19 cellular contexts compared by ENCODE assay signal in the genomic region with DNA sequence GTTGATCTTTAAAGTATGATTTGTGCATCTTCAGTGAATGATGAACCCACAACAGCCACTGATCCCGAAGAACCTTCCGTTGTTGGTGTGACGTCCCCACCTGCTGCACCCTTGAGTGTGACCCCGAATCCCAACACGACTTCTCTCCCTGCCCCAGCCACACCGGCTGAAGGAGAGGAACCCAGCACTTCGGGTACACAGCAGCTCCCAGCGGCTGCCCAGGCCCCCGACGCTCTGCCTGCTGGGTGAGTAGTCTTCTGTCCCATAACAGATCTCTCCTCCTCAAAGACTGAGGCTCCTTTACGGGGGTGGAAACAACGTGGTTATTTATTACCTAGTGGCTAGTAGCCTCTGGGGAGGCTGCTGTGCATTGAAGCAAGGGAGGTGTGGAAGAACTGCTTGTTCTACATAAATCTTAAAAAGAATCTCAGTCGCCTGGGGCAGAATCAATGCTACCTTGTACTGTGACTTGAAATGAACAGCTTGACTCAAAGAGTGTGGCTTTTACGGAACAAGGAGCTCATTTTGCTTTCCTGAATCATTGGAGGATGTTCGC.
DNase-seq lines count a peak whose midpoint lies in the region; ATAC-seq, FAIRE-seq and TF ChIP-seq lines count a peak whose summit lies in the region.
"Had no signal": no experiment of that assay in that cellular context is flagged by ENCODE, and none has a peak within 500 bp of the region (broad histone marks: within the 10 kb centered on the region; RNA-seq: fewer than 3 reads in every experiment).

No MANE protein-coding gene starts in this region.

- H3K9me3 Mint-ChIP-seq in stimulated activated naive B cell treated with anti-CD40 and anti-IgM and Interleukin-4, amounts not matched to agents 10 μg/mL and 1 μg/mL and 100 μg/mL, for 72 hours = peaks cover 0 to 1% of the 10 kb centered on the region in 2 donors
- H3K9me3 Mint-ChIP-seq: activated naive CD4-positive, alpha-beta T cell treated with anti-CD3 and anti-CD28 coated beads, Interleukin-2, amount 10 ng/mL, durations not matched to agents 7 days and 5 days had no signal

- H3K36me3 ChIP-seq in kidney (ENCODE audit: control insufficient read depth in 1 of 2, insufficient read depth in 2 of 2, low read length in 2 of 2) = peaks cover 0 to 5% of the 10 kb centered on the region in 2 donors
- H3K36me3 ChIP-seq in smooth muscle cell (ENCODE audit: low read depth) = no peaks in the 10 kb centered on the region

- TF ChIP-seq CTCF in kidney (IDR thresholded peaks at IDR 0.05; ENCODE audit: borderline replicate concordance, extremely low read depth, insufficient read depth) (no peak), smooth muscle cell (IDR thresholded peaks at IDR 0.05; ENCODE audit: borderline replicate concordance, insufficient read depth, poor library complexity, severe bottlenecking) (no peak)

- H3K27me3 ChIP-seq in smooth muscle cell (ENCODE audit: low read depth) = no peaks in the 10 kb centered on the region
- H3K27me3 ChIP-seq: neutrophil, SJSA1, tibial nerve had no signal

- peaks cover 35 to 69% of the 10 kb centered on the region in 2 donors for H3K36me3 Mint-ChIP-seq in stimulated activated naive B cell treated with anti-CD40 and anti-IgM and Interleukin-4, amounts not matched to agents 10 μg/mL and 1 μg/mL and 100 μg/mL, for 72 hours

- H3K9ac ChIP-seq in kidney (ENCODE audit: low read length in 2 of 2) (peak overlapping the region in 1 of 2 donors; percentile 37), smooth muscle cell (ENCODE audit: low read depth) (no peak overlapping the region)

- CTCF ChIA-PET in HEK293T (lab: Yijun Ruan, JAX) = interaction anchor here (0.6 to 0.9 kb wide), 2 partner anchors 17 to 62 kb away, joined by 3 to 5 read pairs; no protein-coding TSS in a partner anchor

- intact Hi-C loops in kidney (cut with DNase I) = no loop called here

- H3K9me3 ChIP-seq in kidney (ENCODE audit: control insufficient read depth in 1 of 2, low read length in 2 of 2) = no peaks in the 10 kb centered on the region
- H3K9me3 ChIP-seq in smooth muscle cell (replicated peaks; ENCODE audit: low read depth) = peaks cover 8% of the 10 kb centered on the region
- H3K9me3 ChIP-seq: neutrophil, SJSA1, tibial nerve had no signal

- H3K4me1 ChIP-seq in kidney (ENCODE audit: control insufficient read depth in 1 of 2, insufficient read depth in 1 of 2, low read depth in 1 of 2, low read length in 2 of 2) (peaks cover 21 to 26% of the 10 kb centered on the region in 2 donors), smooth muscle cell (ENCODE audit: low read depth) (peaks cover 11% of the 10 kb centered on the region)

- 76% methylated on average over 15 of the region's 15 CpGs for WGBS in smooth muscle cell (ENCODE audit: low lambda C conversion rate)

- POLR2A ChIA-PET in HEK293T (lab: Yijun Ruan, JAX) = no interaction called here

- H3K4me2 ChIP-seq in smooth muscle cell = no peak overlapping the region

- ATAC-seq in GM18861 (IDR thresholded peaks at IDR 0.05; ENCODE audit: unreplicated experiment) = peak; percentile 93
- ATAC-seq in stimulated activated naive B cell treated with anti-CD40 and anti-IgM and Interleukin-4, amounts not matched to agents 10 μg/mL and 1 μg/mL and 100 μg/mL, for 72 hours (replicated peaks) = peak; percentile 63 to 71

- no peaks in the 10 kb centered on the region for H4K20me1 ChIP-seq in smooth muscle cell (ENCODE audit: low read depth)

- H3K27me3 Mint-ChIP-seq in stimulated activated naive B cell treated with anti-CD40 and anti-IgM and Interleukin-4, amounts not matched to agents 10 μg/mL and 1 μg/mL and 100 μg/mL, for 72 hours = no peaks in the 10 kb centered on the region
- H3K27me3 Mint-ChIP-seq: activated naive CD4-positive, alpha-beta T cell treated with anti-CD3 and anti-CD28 coated beads, Interleukin-2, amount 10 ng/mL, durations not matched to agents 7 days and 5 days had no signal

- H3K27ac ChIP-seq in kidney (ENCODE audit: low read depth in 2 of 2, low read length in 2 of 2) = peak overlapping the region; percentile 47 to 57
- no peak overlapping the region for H3K27ac ChIP-seq in smooth muscle cell (ENCODE audit: low read depth)
- H3K27ac ChIP-seq: neutrophil, SJSA1 had no signal

- H3F3A ChIP-seq in smooth muscle cell (ENCODE audit: low read depth) = peaks cover 17% of the 10 kb centered on the region

- no peak overlapping the region for H3K4me3 Mint-ChIP-seq in stimulated activated naive B cell treated with anti-CD40 and anti-IgM and Interleukin-4, amounts not matched to agents 10 μg/mL and 1 μg/mL and 100 μg/mL, for 72 hours
- H3K4me3 Mint-ChIP-seq: activated naive CD4-positive, alpha-beta T cell treated with anti-CD3 and anti-CD28 coated beads, Interleukin-2, amount 10 ng/mL, durations not matched to agents 7 days and 5 days had no signal

- H3K4me3 ChIP-seq in kidney (ENCODE audit: low read length in 2 of 2) (peak overlapping the region; percentile 19 to 38), smooth muscle cell (no peak overlapping the region)
- H3K4me3 ChIP-seq: SJSA1, tibial nerve had no signal

- peak overlapping the region; percentile 3 for H3K27ac Mint-ChIP-seq in stimulated activated naive B cell treated with anti-CD40 and anti-IgM and Interleukin-4, amounts not matched to agents 10 μg/mL and 1 μg/mL and 100 μg/mL, for 72 hours
- H3K27ac Mint-ChIP-seq: activated naive CD4-positive, alpha-beta T cell treated with anti-CD3 and anti-CD28 coated beads, Interleukin-2, amount 10 ng/mL, durations not matched to agents 7 days and 5 days had no signal

- peaks cover 3 to 7% of the 10 kb centered on the region in 2 donors for H3K4me1 Mint-ChIP-seq in stimulated activated naive B cell treated with anti-CD40 and anti-IgM and Interleukin-4, amounts not matched to agents 10 μg/mL and 1 μg/mL and 100 μg/mL, for 72 hours
- H3K4me1 Mint-ChIP-seq: activated naive CD4-positive, alpha-beta T cell treated with anti-CD3 and anti-CD28 coated beads, Interleukin-2, amount 10 ng/mL, durations not matched to agents 7 days and 5 days had no signal

- no peak overlapping the region for H2AFZ ChIP-seq in smooth muscle cell (ENCODE audit: low read depth)

- FAIRE-seq in kidney (lab: Jason Lieb, UNC) = no peak
- FAIRE-seq: HTR-8/SVneo had no signal

- peak; percentile 57 for DNase-seq in HK-2 (ENCODE audit: unreplicated experiment)
- DNase-seq in kidney = no peak
- no peak for DNase-seq in stimulated activated naive B cell treated with anti-CD40 and anti-IgM and Interleukin-4, amounts not matched to agents 10 μg/mL and 1 μg/mL and 100 μg/mL, for 72 hours
- DNase-seq in HEK293T (ENCODE audit: extremely low spot score) = no peak
- no peak for DNase-seq in ecto neural progenitor cell (ENCODE audit: low spot score)
- DNase-seq in smooth muscle cell (lab: John Stamatoyannopoulos, UW; ENCODE audit: unreplicated experiment) = no peak
- DNase-seq in SIG-M5 (lab: John Stamatoyannopoulos, UW) = no peak
- DNase-seq: activated CD4-positive, alpha-beta T cell treated with anti-CD3 and anti-CD28 coated beads for 48 hours; activated naive CD4-positive, alpha-beta T cell treated with anti-CD3 and anti-CD28 coated beads, Interleukin-2, amount 10 ng/mL, durations not matched to agents 7 days and 5 days; dermis blood vessel endothelial cell; GOT3; NCI-H146; NCI-H446; stimulated activated CD4-positive, alpha-beta T cell treated with anti-CD3 and anti-CD28 coated beads, Interleukin-2, amount 100 ng/mL, for 48 hours had no signal

- H3K79me2 ChIP-seq in smooth muscle cell (ENCODE audit: low read depth) = no peaks in the 10 kb centered on the region

TF ChIP-seq in HEK293T, 16 proteins besides CTCF, POLR2A, EP300 and RAD21:
- TF ChIP-seq HDGF (IDR thresholded peaks at IDR 0.05; ENCODE audit: borderline replicate concordance) (no peak), FOXA1 (IDR thresholded peaks at IDR 0.05) (no peak), BHLHE40 (IDR thresholded peaks at IDR 0.05; ENCODE audit: borderline replicate concordance) (no peak), SUZ12 (IDR thresholded peaks at IDR 0.05) (no peak), SP1 (IDR thresholded peaks at IDR 0.05) (no peak), ELF4 (IDR thresholded peaks at IDR 0.05) (no peak), TARDBP (IDR thresholded peaks at IDR 0.05) (no peak), L3MBTL2 (conservative IDR thresholded peaks at IDR 0.05) (no peak), ZNF384 (IDR thresholded peaks at IDR 0.05) (no peak), NFRKB (IDR thresholded peaks at IDR 0.05) (no peak), FOXM1 (IDR thresholded peaks at IDR 0.05; ENCODE audit: borderline replicate concordance) (no peak)
- TF ChIP-seq, protein P1, sequence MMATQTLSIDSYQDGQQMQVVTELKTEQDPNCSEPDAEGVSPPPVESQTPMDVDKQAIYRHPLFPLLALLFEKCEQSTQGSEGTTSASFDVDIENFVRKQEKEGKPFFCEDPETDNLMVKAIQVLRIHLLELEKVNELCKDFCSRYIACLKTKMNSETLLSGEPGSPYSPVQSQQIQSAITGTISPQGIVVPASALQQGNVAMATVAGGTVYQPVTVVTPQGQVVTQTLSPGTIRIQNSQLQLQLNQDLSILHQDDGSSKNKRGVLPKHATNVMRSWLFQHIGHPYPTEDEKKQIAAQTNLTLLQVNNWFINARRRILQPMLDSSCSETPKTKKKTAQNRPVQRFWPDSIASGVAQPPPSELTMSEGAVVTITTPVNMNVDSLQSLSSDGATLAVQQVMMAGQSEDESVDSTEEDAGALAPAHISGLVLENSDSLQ (IDR thresholded peaks at IDR 0.05) = no peak
TF ChIP-seq in HEK293T: peak in this region for 0.
